Comparison of ENCODE assay signal across 8 cellular contexts in the genomic region with DNA sequence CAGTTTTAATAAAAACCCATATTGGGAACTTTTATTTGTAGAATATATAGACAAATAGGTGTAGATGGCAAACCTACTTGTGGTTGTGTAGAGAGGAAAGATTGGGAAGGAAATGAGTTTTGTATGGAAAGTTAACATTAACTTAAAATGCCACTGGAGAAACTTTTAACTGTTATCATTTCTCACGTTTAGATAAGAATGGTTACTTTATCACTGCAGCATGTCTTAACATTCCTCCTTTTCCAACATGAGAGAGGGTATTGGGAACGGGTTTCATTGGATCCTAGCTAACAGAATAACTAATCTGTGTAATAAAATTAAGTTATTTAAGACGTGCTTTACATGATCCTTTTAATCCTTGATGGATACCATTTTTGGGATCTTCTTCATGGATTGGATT. TPM values are rescaled to one million over a fixed set of nuclear protein-coding genes. Genes with fewer than 3 reads are reported as not detected.
A peak's percentile ranks its signal among the peaks of the same experiment; 100 is the strongest.
DNase-seq lines count a peak whose midpoint lies in the region; ATAC-seq and TF ChIP-seq lines count a peak whose summit lies in the region.

No MANE protein-coding gene starts in this region.

- no peak overlapping the region for H2AFZ ChIP-seq in ACC112 (ENCODE audit: low read length, unreplicated experiment)

- H3K4me3 ChIP-seq in ACC112 (ENCODE audit: low read depth, low read length): peak overlapping the region; percentile 95
- H3K4me3 ChIP-seq in HUES6 (ENCODE audit: low read depth, low read length): peak overlapping the region; percentile 99
- peak overlapping the region; percentile 74 to 95 (median 84) for H3K4me3 ChIP-seq in breast epithelium
- H3K4me3 ChIP-seq in muscle layer of duodenum (ENCODE audit: low read depth in 1 of 2, low read length in 2 of 2): peak overlapping the region; percentile 94 to 97

- no peak for TF ChIP-seq POLR2A in breast epithelium (IDR thresholded peaks at IDR 0.05)

- ATAC-seq in HG02852 (IDR thresholded peaks at IDR 0.05; ENCODE audit: unreplicated experiment): no peak

- H3K36me3 ChIP-seq in ACC112 (ENCODE audit: insufficient read depth, low read length) (peaks cover 6% of the 10 kb centered on the region; the same call in 1 of the 2 replicates), HUES6 (ENCODE audit: control insufficient read depth, insufficient read depth, low read length) (peaks cover 21% of the 10 kb centered on the region), breast epithelium (no peaks in the 10 kb centered on the region), muscle layer of duodenum (ENCODE audit: control insufficient read depth in 1 of 2, insufficient read depth in 2 of 2, low read length in 2 of 2) (peaks cover 7 to 10% of the 10 kb centered on the region in 2 donors)

- H3K9me3 ChIP-seq in HUES6 (ENCODE audit: control insufficient read depth, insufficient read depth, low read depth, low read length) (no peaks in the 10 kb centered on the region), breast epithelium (no peaks in the 10 kb centered on the region), muscle layer of duodenum (ENCODE audit: control insufficient read depth in 1 of 2, low read length in 2 of 2) (no peaks in the 10 kb centered on the region)

- DNase-seq in breast epithelium (ENCODE audit: low spot score in 2 of 2) (no peak), NCI-H187 (lab: John Stamatoyannopoulos, UW) (no peak), substantia nigra (lab: John Stamatoyannopoulos, UW) (no peak), AG08395 (ENCODE audit: low spot score) (no peak)

- intact Hi-C loops in breast epithelium (cut with DNase I; ENCODE audit: low total_unique reads): no loop called here

- peaks cover 69% of the 10 kb centered on the region for H3K79me2 ChIP-seq in ACC112 (ENCODE audit: control insufficient read depth, insufficient read depth, low read length, unreplicated experiment)

- H3K27ac ChIP-seq in ACC112 (ENCODE audit: low read depth, low read length) (peak overlapping the region; percentile 94; the same call in 1 of the 2 replicates), HUES6 (ENCODE audit: low read depth, low read length) (peak overlapping the region; percentile 90; the same call in 1 of the 2 replicates), breast epithelium (peak overlapping the region in 1 of 2 donors; percentile 100), muscle layer of duodenum (ENCODE audit: low read length) (no peak overlapping the region), substantia nigra (ENCODE audit: low read depth, low read length, poor library complexity, severe bottlenecking) (no peak overlapping the region)

- H3K27me3 ChIP-seq in ACC112 (ENCODE audit: insufficient read depth, low read length) (no peaks in the 10 kb centered on the region), HUES6 (ENCODE audit: control insufficient read depth, insufficient read depth, low read length) (no peaks in the 10 kb centered on the region), breast epithelium (no peaks in the 10 kb centered on the region), muscle layer of duodenum (ENCODE audit: low read depth, low read length) (no peaks in the 10 kb centered on the region)

- peaks cover 24% of the 10 kb centered on the region for H3K4me1 ChIP-seq in ACC112 (ENCODE audit: control insufficient read depth, insufficient read depth, low read length, unreplicated experiment)
- peaks cover 13% of the 10 kb centered on the region for H3K4me1 ChIP-seq in HUES6 (ENCODE audit: control insufficient read depth, insufficient read depth, low read length)
- H3K4me1 ChIP-seq in breast epithelium: peaks cover 0 to 9% of the 10 kb centered on the region in 2 donors
- H3K4me1 ChIP-seq in muscle layer of duodenum (ENCODE audit: control insufficient read depth in 1 of 2, insufficient read depth in 2 of 2, low read length in 2 of 2): peaks cover 13 to 51% of the 10 kb centered on the region in 2 donors

- H3K9ac ChIP-seq in HUES6 (ENCODE audit: low read length): peak overlapping the region; percentile 96

- TF ChIP-seq CTCF in breast epithelium (IDR thresholded peaks at IDR 0.05): no peak

RNA-seq across cellular contexts. Expression of a gene that starts 1.8 kb away (rescaled TPM):
- 100 to 1,000 TPM in 1 of 3 donors, 10 to 100 TPM in 2; 77.3 to 108 (median 89.8) TPM for total RNA-seq in breast epithelium

RNA-seq across cellular contexts. Expression of a gene that starts 20.4 kb away (rescaled TPM):
- 10 to 100 TPM; 12.5 to 13.9 (median 13.5) TPM for total RNA-seq in breast epithelium

Comparison
In these comparisons a context has a peak if more than half of its experiments do, and no peak if none do; other contexts are left out.
1. H3K27ac ChIP-seq: peak in ACC112 (single experiment) and HUES6 (single experiment); none in muscle layer of duodenum (single experiment) and substantia nigra (single experiment).
2. Peak in every context shown above with its lines, with median percentiles within 50 percentile points of each other: H3K4me3 ChIP-seq.